In genomic region chr2:47225061-47225783, GRCh38 we compare ENCODE assay signal across 1 cellular context.
TF ChIP-seq lines count a peak whose summit lies in the region.

No MANE protein-coding gene starts in this region.

TF ChIP-seq in HepG2, 621 proteins besides CTCF, POLR2A, EP300 and RAD21 (continued from another document and continues in another):
- TF ChIP-seq PRMT3 (CRISPR knock-in tag; IDR thresholded peaks at IDR 0.05; ENCODE audit: borderline replicate concordance, low read depth) (no peak), EHMT2 (IDR thresholded peaks at IDR 0.05; ENCODE audit: borderline replicate concordance, low read depth, low read length) (no peak), ZNF383 (CRISPR knock-in tag; IDR thresholded peaks at IDR 0.05; ENCODE audit: borderline replicate concordance) (no peak), ZNF124 (CRISPR knock-in tag; IDR thresholded peaks at IDR 0.05) (no peak), ZSCAN30 (CRISPR knock-in tag; IDR thresholded peaks at IDR 0.05) (no peak), CCAR2 (optimal IDR thresholded peaks at IDR 0.05; ENCODE audit: low read depth, low read length) (no peak), CHD4 (IDR thresholded peaks at IDR 0.05; ENCODE audit: borderline replicate concordance, low read length) (peak; percentile 53; the same call in 1 of the 2 replicates), TMF1 (CRISPR knock-in tag; IDR thresholded peaks at IDR 0.05; ENCODE audit: low read depth) (no peak), GTF2F1 (IDR thresholded peaks at IDR 0.05; ENCODE audit: low read length) (no peak; the same call in 1 of the 2 replicates), HMG20A (CRISPR knock-in tag; IDR thresholded peaks at IDR 0.05; ENCODE audit: borderline replicate concordance) (peak; percentile 96), ZNF33B (CRISPR knock-in tag; IDR thresholded peaks at IDR 0.05) (0 out of 2 replicates have a peak, but pooled peaks have one; percentile 35), ZNF790 (CRISPR knock-in tag; IDR thresholded peaks at IDR 0.05; ENCODE audit: borderline replicate concordance) (no peak), ZNF224 (CRISPR knock-in tag; IDR thresholded peaks at IDR 0.05) (no peak), PRPF4 (IDR thresholded peaks at IDR 0.05; ENCODE audit: low read depth, low read length, poor library complexity, severe bottlenecking) (no peak), ZNF607 (CRISPR knock-in tag; IDR thresholded peaks at IDR 0.05; ENCODE audit: borderline replicate concordance) (peak; percentile 24; the same call in 1 of the 2 replicates), HIC2 (CRISPR knock-in tag; IDR thresholded peaks at IDR 0.05; ENCODE audit: low read depth) (peak; percentile 85; the same call in 1 of the 2 replicates), MXI1 (IDR thresholded peaks at IDR 0.05; ENCODE audit: borderline replicate concordance, low read depth, low read length) (peak; percentile 77; the same call in 2 of the 3 replicates), ZXDC (CRISPR knock-in tag; IDR thresholded peaks at IDR 0.05) (0 out of 2 replicates have a peak, but pooled peaks have one; percentile 22), ZGPAT (CRISPR knock-in tag; IDR thresholded peaks at IDR 0.05) (peak; percentile 92), TOE1 (CRISPR knock-in tag; IDR thresholded peaks at IDR 0.05) (no peak), FOXP1 (IDR thresholded peaks at IDR 0.05) (no peak), FOXP1 (CRISPR knock-in tag; IDR thresholded peaks at IDR 0.05) (peak; percentile 64; the same call in 1 of the 2 replicates), HMGXB3 (CRISPR knock-in tag; IDR thresholded peaks at IDR 0.05; ENCODE audit: borderline replicate concordance) (peak; percentile 94), ZBTB21 (CRISPR knock-in tag; IDR thresholded peaks at IDR 0.05) (peak; percentile 66; the same call in 1 of the 2 replicates), BCLAF1 (IDR thresholded peaks at IDR 0.05) (no peak), ISL2 (CRISPR knock-in tag; IDR thresholded peaks at IDR 0.05) (no peak), BHLHE40 (IDR thresholded peaks at IDR 0.05; ENCODE audit: low read length) (peak; percentile 57), ZNF776 (CRISPR knock-in tag; IDR thresholded peaks at IDR 0.05) (no peak), HMGXB4 (CRISPR knock-in tag; IDR thresholded peaks at IDR 0.05; ENCODE audit: borderline replicate concordance in 1 of 2, low read depth in 1 of 2) (peak in 1 of 2 experiments; percentile 37; a peak in 1 of 4 replicates), ZNF430 (CRISPR knock-in tag; IDR thresholded peaks at IDR 0.05) (peak; percentile 87), ARNT2 (CRISPR knock-in tag; IDR thresholded peaks at IDR 0.05; ENCODE audit: low read depth) (0 out of 2 replicates have a peak, but pooled peaks have one; percentile 62), MXD4 (CRISPR knock-in tag; IDR thresholded peaks at IDR 0.05) (no peak), ZNF816 (CRISPR knock-in tag; IDR thresholded peaks at IDR 0.05; ENCODE audit: borderline replicate concordance) (no peak), ZNF512B (CRISPR knock-in tag; IDR thresholded peaks at IDR 0.05; ENCODE audit: borderline replicate concordance) (0 out of 2 replicates have a peak, but pooled peaks have one; percentile 33), TRAFD1 (CRISPR knock-in tag; IDR thresholded peaks at IDR 0.05; ENCODE audit: borderline replicate concordance) (no peak; the same call in 1 of the 2 replicates), NCOA2 (CRISPR knock-in tag; IDR thresholded peaks at IDR 0.05) (peak; percentile 83), ZNF552 (CRISPR knock-in tag; IDR thresholded peaks at IDR 0.05; ENCODE audit: borderline replicate concordance) (no peak)
